19 cellular contexts compared by ENCODE assay signal in genomic region chr4:173056271-173056670, GRCh38.
"Had no signal": no experiment of that assay in that cellular context is flagged by ENCODE, and none has a peak within 500 bp of the region (broad histone marks: within the 10 kb centered on the region; RNA-seq: fewer than 3 reads in every experiment).

No MANE protein-coding gene starts in this region.

- H3K4me3 ChIP-seq: breast epithelium, dorsolateral prefrontal cortex, esophagus muscularis mucosa, hepatocyte, mucosa of descending colon, upper lobe of left lung had no signal

- H3K36me3 Mint-ChIP-seq: activated naive CD8-positive, alpha-beta T cell treated with anti-CD3 and anti-CD28 coated beads for 36 hours; memory B cell; T-cell had no signal

- H3K4me1 Mint-ChIP-seq: activated naive CD8-positive, alpha-beta T cell treated with anti-CD3 and anti-CD28 coated beads for 36 hours; central memory CD8-positive, alpha-beta T cell; memory B cell; T-cell had no signal

- ATAC-seq: effector memory CD8-positive, alpha-beta T cell; mucosa of descending colon; T-cell had no signal

- H3K27ac ChIP-seq: breast epithelium, dorsolateral prefrontal cortex, esophagus muscularis mucosa, hepatocyte, upper lobe of left lung had no signal

- DNase-seq: activated CD4-positive, alpha-beta T cell treated with anti-CD3 and anti-CD28 coated beads, Interleukin-2, amount 50 U/mL, for 48 hours; activated CD8-positive, alpha-beta memory T cell treated with anti-CD3 and anti-CD28 coated beads, Interleukin-2, amount 50 U/mL, for 48 hours; activated naive CD4-positive, alpha-beta T cell treated with Interleukin-2 at 50 U/mL for 16 hours; activated naive CD8-positive, alpha-beta T cell treated with anti-CD3 and anti-CD28 coated beads for 36 hours; activated T-cell treated with anti-CD3 and anti-CD28 coated beads, Interleukin-2, amount 50 U/mL, for 48 hours; dorsolateral prefrontal cortex; effector memory CD8-positive, alpha-beta T cell; glutamatergic neuron; mucosa of descending colon; nephron progenitor cell; stimulated activated naive CD4-positive, alpha-beta T cell; T-cell; upper lobe of left lung had no signal

- H3K9me3 Mint-ChIP-seq: activated naive CD8-positive, alpha-beta T cell treated with anti-CD3 and anti-CD28 coated beads for 36 hours; central memory CD8-positive, alpha-beta T cell; effector memory CD8-positive, alpha-beta T cell; memory B cell; nephron progenitor cell; T-cell; T-helper 2 cell treated with Interferon-gamma antibody and Interleukin-4, amounts not matched to agents 5 μg/mL and 100 μg/mL, for 36 hours had no signal

- H3K27me3 ChIP-seq: breast epithelium, dorsolateral prefrontal cortex, esophagus muscularis mucosa, hepatocyte, upper lobe of left lung had no signal

- H3K27me3 Mint-ChIP-seq: T-cell had no signal

- H3K36me3 ChIP-seq: breast epithelium, esophagus muscularis mucosa, upper lobe of left lung had no signal

- H3K27ac Mint-ChIP-seq: activated naive CD8-positive, alpha-beta T cell treated with anti-CD3 and anti-CD28 coated beads for 36 hours; effector memory CD8-positive, alpha-beta T cell; memory B cell; nephron progenitor cell; T-cell; T-helper 2 cell treated with Interferon-gamma antibody and Interleukin-4, amounts not matched to agents 5 μg/mL and 100 μg/mL, for 36 hours had no signal

- H3K4me3 Mint-ChIP-seq: activated naive CD8-positive, alpha-beta T cell treated with anti-CD3 and anti-CD28 coated beads for 36 hours; central memory CD8-positive, alpha-beta T cell; effector memory CD8-positive, alpha-beta T cell; memory B cell; nephron progenitor cell; T-cell; T-helper 2 cell treated with Interferon-gamma antibody and Interleukin-4, amounts not matched to agents 5 μg/mL and 100 μg/mL, for 36 hours had no signal

- H3K4me1 ChIP-seq: breast epithelium, upper lobe of left lung had no signal

- H3K9me3 ChIP-seq: breast epithelium, esophagus muscularis mucosa, mucosa of descending colon, upper lobe of left lung had no signal
